Comparison of ENCODE assay signal across 15 cellular contexts in the genomic region with DNA sequence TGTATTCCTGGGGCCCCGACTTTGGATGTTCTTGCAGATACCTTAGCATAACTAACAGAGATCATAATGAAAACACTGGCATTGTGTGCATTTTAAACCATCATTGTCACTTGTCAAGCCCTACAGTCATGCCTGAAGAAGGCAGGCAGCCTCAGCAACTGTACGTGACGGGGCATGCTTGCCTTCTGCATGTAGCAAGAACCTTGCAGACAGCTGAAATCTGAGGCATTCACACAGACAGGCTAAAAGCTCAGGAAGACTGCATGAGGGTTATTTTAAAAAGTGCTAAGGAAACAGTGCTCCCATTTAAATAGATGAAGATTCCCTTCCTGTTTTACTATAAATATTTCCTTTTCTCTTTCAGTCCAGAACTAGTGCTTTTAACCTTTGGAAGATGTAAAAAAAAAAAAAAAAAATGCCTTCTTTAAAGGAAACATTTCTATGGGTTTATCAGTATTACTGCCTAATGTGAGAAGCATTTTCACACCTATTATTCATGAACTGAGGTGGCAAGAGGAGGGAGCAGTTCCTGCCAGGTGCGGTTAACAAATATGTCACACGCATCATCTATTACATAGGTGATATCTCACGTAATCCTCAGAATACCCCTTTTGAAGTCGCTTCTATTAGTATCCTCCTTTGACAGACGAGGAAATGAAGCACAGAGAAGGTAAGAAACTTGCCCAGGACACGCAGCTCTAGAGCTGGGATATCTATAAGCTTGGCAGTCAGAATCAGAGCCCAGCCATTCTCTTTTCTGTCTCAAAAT.
DNase-seq lines count a peak whose midpoint lies in the region; ATAC-seq and TF ChIP-seq lines count a peak whose summit lies in the region.
"Had no signal": no experiment of that assay in that cellular context is flagged by ENCODE, and none has a peak within 500 bp of the region (broad histone marks: within the 10 kb centered on the region; RNA-seq: fewer than 3 reads in every experiment).

No MANE protein-coding gene starts in this region.

- no peaks in the 10 kb centered on the region for H3K9me3 Mint-ChIP-seq in activated naive CD4-positive, alpha-beta T cell treated with anti-CD3 and anti-CD28 coated beads, Interleukin-2, amount 50 U/mL, for 72 hours

- peaks cover 14 to 49% of the 10 kb centered on the region in 2 donors for H3K36me3 Mint-ChIP-seq in activated naive CD4-positive, alpha-beta T cell treated with anti-CD3 and anti-CD28 coated beads, Interleukin-2, amount 50 U/mL, for 72 hours

- H3K4me1 ChIP-seq in lower lobe of right lung, result no peaks in the 10 kb centered on the region

- peak overlapping the region in 1 of 2 donors; percentile 50 for H3K27ac Mint-ChIP-seq in activated naive CD4-positive, alpha-beta T cell treated with anti-CD3 and anti-CD28 coated beads, Interleukin-2, amount 50 U/mL, for 72 hours

- H3K9me3 ChIP-seq in lower lobe of right lung, result no peaks in the 10 kb centered on the region
- H3K9me3 ChIP-seq: heart right ventricle, ovary had no signal

- H3K36me3 ChIP-seq in lower lobe of right lung, result peaks cover 20% of the 10 kb centered on the region
- H3K36me3 ChIP-seq: heart right ventricle, ovary had no signal

- H3K27ac ChIP-seq in lower lobe of right lung, result no peak overlapping the region
- H3K27ac ChIP-seq: 22Rv1, ovary had no signal

- DNase-seq in NK-92 treated with Interleukin-12 subunit alpha and Interleukin-12 subunit beta, amount 100 ng/mL, for 24 hours (lab: John Stamatoyannopoulos, UW), result peak; percentile 54
- DNase-seq in NK-92 (lab: John Stamatoyannopoulos, UW; ENCODE audit: unreplicated experiment), result no peak
- no peak for DNase-seq in activated naive CD4-positive, alpha-beta T cell treated with anti-CD3 and anti-CD28 coated beads, Interleukin-2, amount 50 U/mL, for 72 hours (ENCODE audit: low spot score in 2 of 2)
- DNase-seq in lower lobe of right lung, result no peak
- DNase-seq in DMS153 (lab: John Stamatoyannopoulos, UW), result no peak
- DNase-seq in NCI-H82 (lab: John Stamatoyannopoulos, UW), result no peak
- DNase-seq: activated CD4-positive, CD25-positive, alpha-beta regulatory T cell treated with anti-CD3 and anti-CD28 coated beads, Interleukin-2, amount 50 U/mL, for 72 hours; C1 segment of cervical spinal cord; H7; heart right ventricle; NCI-H2171; ovary had no signal

- peak; percentile 75 for ATAC-seq in HG03175 (IDR thresholded peaks at IDR 0.05; ENCODE audit: unreplicated experiment)
- ATAC-seq in activated naive CD4-positive, alpha-beta T cell treated with anti-CD3 and anti-CD28 coated beads, Interleukin-2, amount 50 U/mL, for 72 hours, result peak; percentile 33 to 36
- peak; percentile 45 to 59 for ATAC-seq in lower lobe of right lung
- no peak for ATAC-seq in HG03025 (IDR thresholded peaks at IDR 0.05; ENCODE audit: low FRiP score, unreplicated experiment)
- ATAC-seq: heart right ventricle had no signal

- no peak for TF ChIP-seq CTCF in lower lobe of right lung (IDR thresholded peaks at IDR 0.05)

- no peaks in the 10 kb centered on the region for H3K27me3 ChIP-seq in lower lobe of right lung (ENCODE audit: low read depth)
- H3K27me3 ChIP-seq: ovary had no signal

- no peak overlapping the region for H3K4me3 ChIP-seq in lower lobe of right lung
- H3K4me3 ChIP-seq: ovary had no signal

- intact Hi-C loops in lower lobe of right lung (cut with DNase I), result no loop called here
